Comparison of ENCODE assay signal across 25 cellular contexts in the genomic region with DNA sequence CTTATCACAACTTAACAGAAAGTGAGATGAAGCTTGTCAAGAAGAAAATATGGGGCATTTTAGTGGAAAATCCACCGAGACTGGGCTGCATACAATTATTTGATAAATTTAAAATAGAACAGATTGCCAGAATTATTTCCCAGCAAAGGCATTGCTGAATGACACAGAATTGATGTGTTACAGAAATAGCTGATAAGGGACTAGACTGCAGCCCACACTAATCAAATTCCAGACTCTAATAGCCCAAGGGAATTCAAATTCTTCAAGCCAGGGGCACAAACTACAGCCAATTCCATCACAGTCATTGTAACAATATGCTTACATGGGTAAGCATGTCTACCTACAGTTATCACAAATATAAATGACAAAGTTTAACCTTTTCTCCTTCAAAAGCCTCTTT.
DNase-seq lines count a peak whose midpoint lies in the region; ATAC-seq and TF ChIP-seq lines count a peak whose summit lies in the region.
"Had no signal": no experiment of that assay in that cellular context is flagged by ENCODE, and none has a peak within 500 bp of the region (broad histone marks: within the 10 kb centered on the region; RNA-seq: fewer than 3 reads in every experiment).

No MANE protein-coding gene starts in this region.

- no peaks in the 10 kb centered on the region for H3K4me1 ChIP-seq in SK-N-SH (ENCODE audit: control insufficient read depth in 1 of 2, insufficient read depth in 2 of 2, low read depth in 1 of 2, low read length in 1 of 2)
- no peaks in the 10 kb centered on the region for H3K4me1 ChIP-seq in neural progenitor cell
- no peaks in the 10 kb centered on the region for H3K4me1 ChIP-seq in foreskin keratinocyte
- H3K4me1 ChIP-seq: SJSA1 had no signal

- no peak overlapping the region for H3K4me3 Mint-ChIP-seq in neural progenitor cell
- H3K4me3 Mint-ChIP-seq in activated naive CD8-positive, alpha-beta T cell treated with anti-CD3 and anti-CD28 coated beads, Interleukin-2, amount 50 U/mL, for 24 hours = no peak overlapping the region
- H3K4me3 Mint-ChIP-seq: CD4-positive, alpha-beta memory T cell; GM23338; H9; HFFc6 had no signal

- no peaks in the 10 kb centered on the region for H3K27me3 ChIP-seq in SK-N-SH (ENCODE audit: insufficient read depth)
- no peaks in the 10 kb centered on the region for H3K27me3 ChIP-seq in neural progenitor cell
- no peaks in the 10 kb centered on the region for H3K27me3 ChIP-seq in foreskin keratinocyte
- H3K27me3 ChIP-seq: MG63, SJSA1 had no signal

- H3K9me3 ChIP-seq in SK-N-SH (no peaks in the 10 kb centered on the region), neural progenitor cell (ENCODE audit: low read depth) (no peaks in the 10 kb centered on the region)
- H3K9me3 ChIP-seq: MG63, SJSA1 had no signal

- CTCF ChIA-PET in SK-N-SH (lab: Yijun Ruan, JAX) = no interaction called here

- TF ChIP-seq EP300 in SK-N-SH (IDR thresholded peaks at IDR 0.05; ENCODE audit: borderline replicate concordance in 1 of 2, low read depth in 1 of 2, low read length in 1 of 2) = no peak

- no peak for TF ChIP-seq RAD21 in SK-N-SH (IDR thresholded peaks at IDR 0.05; ENCODE audit: low read length)

- no peak overlapping the region for H2AFZ ChIP-seq in SK-N-SH (ENCODE audit: low read depth)
- peak overlapping the region; percentile 69 for H2AFZ ChIP-seq in neural progenitor cell (replicated peaks)
- H2AFZ ChIP-seq: GM23338 had no signal

- no peak overlapping the region for H3K4me2 ChIP-seq in SK-N-SH
- H3K4me2 ChIP-seq in neural progenitor cell = no peak overlapping the region
- H3K4me2 ChIP-seq: GM23338 had no signal

- H3F3A ChIP-seq in SK-N-SH (replicated peaks; ENCODE audit: insufficient read depth) (no peaks in the 10 kb centered on the region), neural progenitor cell (ENCODE audit: low read depth) (no peaks in the 10 kb centered on the region)

- no peaks in the 10 kb centered on the region for H3K4me1 Mint-ChIP-seq in neural progenitor cell
- H3K4me1 Mint-ChIP-seq in activated naive CD8-positive, alpha-beta T cell treated with anti-CD3 and anti-CD28 coated beads, Interleukin-2, amount 50 U/mL, for 24 hours = no peaks in the 10 kb centered on the region
- H3K4me1 Mint-ChIP-seq: CD4-positive, alpha-beta memory T cell; GM23338; H9 had no signal

- TF ChIP-seq CTCF in SK-N-SH (IDR thresholded peaks at IDR 0.05) (no peak), fibroblast of pulmonary artery (IDR thresholded peaks at IDR 0.05; ENCODE audit: low read length, missing control alignments) (no peak), neural progenitor cell (IDR thresholded peaks at IDR 0.05) (no peak), foreskin keratinocyte (conservative IDR thresholded peaks at IDR 0.05) (no peak)

- POLR2A ChIA-PET in SK-N-SH (lab: Yijun Ruan, JAX) = no interaction called here

- no peaks in the 10 kb centered on the region for H3K9me3 Mint-ChIP-seq in neural progenitor cell
- peaks cover 17% of the 10 kb centered on the region for H3K9me3 Mint-ChIP-seq in activated naive CD8-positive, alpha-beta T cell treated with anti-CD3 and anti-CD28 coated beads, Interleukin-2, amount 50 U/mL, for 24 hours
- H3K9me3 Mint-ChIP-seq: GM23338, H9 had no signal

- WGBS in SK-N-SH (ENCODE audit: low lambda C conversion rate) = 0% methylated on average over 1 of the region's 1 CpG

- no peak overlapping the region for H3K27ac Mint-ChIP-seq in neural progenitor cell
- H3K27ac Mint-ChIP-seq in activated naive CD8-positive, alpha-beta T cell treated with anti-CD3 and anti-CD28 coated beads, Interleukin-2, amount 50 U/mL, for 24 hours = no peak overlapping the region
- H3K27ac Mint-ChIP-seq: CD4-positive, alpha-beta memory T cell; GM23338; H9; HFFc6 had no signal

- H3K4me3 ChIP-seq in SK-N-SH (ENCODE audit: low read depth in 2 of 2, low read length in 1 of 2) (no peak overlapping the region), fibroblast of pulmonary artery (replicated peaks; ENCODE audit: low read depth, low read length) (no peak overlapping the region), neural progenitor cell (no peak overlapping the region)
- H3K4me3 ChIP-seq: GM23338, MG63, SJSA1 had no signal

- no peaks in the 10 kb centered on the region for H3K36me3 Mint-ChIP-seq in neural progenitor cell
- no peaks in the 10 kb centered on the region for H3K36me3 Mint-ChIP-seq in activated naive CD8-positive, alpha-beta T cell treated with anti-CD3 and anti-CD28 coated beads, Interleukin-2, amount 50 U/mL, for 24 hours (ENCODE audit: low read depth)
- H3K36me3 Mint-ChIP-seq: CD4-positive, alpha-beta memory T cell had no signal

- H3K9me2 ChIP-seq in SK-N-SH = no peaks in the 10 kb centered on the region

- DNase-seq in ELF-1 (ENCODE audit: low read depth, low spot score) (peak; percentile 4), SK-N-SH (no peak), fibroblast of pulmonary artery (ENCODE audit: low read depth) (peak; percentile 1), neural progenitor cell (ENCODE audit: low spot score) (no peak), Ammon's horn (ENCODE audit: low spot score) (no peak), foreskin keratinocyte (no peak)
- no peak for DNase-seq in activated naive CD8-positive, alpha-beta T cell treated with anti-CD3 and anti-CD28 coated beads, Interleukin-2, amount 50 U/mL, for 24 hours
- DNase-seq: C1 segment of cervical spinal cord; CD4-positive, alpha-beta memory T cell; COR-L47; DMS53; H9; HFFc6; IMR-90; KG1; MG63; NCI-H2029; NCI-H446; NCI-H524 treated with DMSO at 0.1 percent for 48 hours; NCI-H82; NK-92 treated with Interleukin-12 subunit alpha and Interleukin-12 subunit beta, amount 100 ng/mL, for 24 hours; Right ventricle myocardium superior; RPMI8226 had no signal

- H3K9ac ChIP-seq in SK-N-SH = no peak overlapping the region
- H3K9ac ChIP-seq in neural progenitor cell = no peak overlapping the region

- no peak for ATAC-seq in activated naive CD8-positive, alpha-beta T cell treated with anti-CD3 and anti-CD28 coated beads, Interleukin-2, amount 50 U/mL, for 24 hours
- ATAC-seq in foreskin keratinocyte = no peak

- H4K20me1 ChIP-seq in SK-N-SH (ENCODE audit: insufficient read depth) = no peaks in the 10 kb centered on the region
- no peaks in the 10 kb centered on the region for H4K20me1 ChIP-seq in neural progenitor cell (ENCODE audit: low read depth)

- no peaks in the 10 kb centered on the region for H3K36me3 ChIP-seq in SK-N-SH (replicated peaks in 1 of 2; ENCODE audit: control insufficient read depth in 1 of 2, insufficient read depth in 2 of 2, low read length in 1 of 2)
- no peaks in the 10 kb centered on the region for H3K36me3 ChIP-seq in neural progenitor cell
- H3K36me3 ChIP-seq: MG63, SJSA1 had no signal

- H3K79me2 ChIP-seq in SK-N-SH (ENCODE audit: insufficient read depth) (no peaks in the 10 kb centered on the region), neural progenitor cell (ENCODE audit: low read depth) (no peaks in the 10 kb centered on the region)

- no peak overlapping the region for H3K27ac ChIP-seq in SK-N-SH (ENCODE audit: low read depth in 2 of 2, low read length in 1 of 2)
- H3K27ac ChIP-seq in neural progenitor cell = no peak overlapping the region
- H3K27ac ChIP-seq in foreskin keratinocyte = no peak overlapping the region
- H3K27ac ChIP-seq: SJSA1 had no signal

- no peaks in the 10 kb centered on the region for H3K27me3 Mint-ChIP-seq in neural progenitor cell (ENCODE audit: insufficient read depth, low read depth)
- H3K27me3 Mint-ChIP-seq in activated naive CD8-positive, alpha-beta T cell treated with anti-CD3 and anti-CD28 coated beads, Interleukin-2, amount 50 U/mL, for 24 hours = no peaks in the 10 kb centered on the region
- H3K27me3 Mint-ChIP-seq: CD4-positive, alpha-beta memory T cell had no signal

TF ChIP-seq in SK-N-SH, 30 proteins besides CTCF, POLR2A, EP300 and RAD21:
- TF ChIP-seq RCOR1 (IDR thresholded peaks at IDR 0.05; ENCODE audit: low read length) (peak; percentile 31; the same call in 1 of the 2 replicates), YY1 (IDR thresholded peaks at IDR 0.05; ENCODE audit: low read depth) (no peak)

Comparison
In these comparisons a context has a peak if more than half of its experiments do, and no peak if none do; other contexts are left out.
1. DNase-seq: peak in ELF-1 (single experiment) and fibroblast of pulmonary artery (single experiment); none in SK-N-SH (single experiment), neural progenitor cell (single experiment), Ammon's horn (single experiment), activated naive CD8-positive, alpha-beta T cell treated with anti-CD3 and anti-CD28 coated beads, Interleukin-2, amount 50 U/mL, for 24 hours (single experiment) and foreskin keratinocyte (0 of 2).